Comparison of ENCODE assay signal across 18 cellular contexts in genomic region chr7:75887669-75888369, GRCh38. TPM values are rescaled to one million over a fixed set of nuclear protein-coding genes. Genes with fewer than 3 reads are reported as not detected.
DNase-seq lines count a peak whose midpoint lies in the region; ATAC-seq and TF ChIP-seq lines count a peak whose summit lies in the region.
"Had no signal": no experiment of that assay in that cellular context is flagged by ENCODE, and none has a peak within 500 bp of the region (broad histone marks: within the 10 kb centered on the region; RNA-seq: fewer than 3 reads in every experiment).

No MANE protein-coding gene starts in this region.

- intact Hi-C loops in heart left ventricle (cut with DNase I) (no loop called here), Right ventricle myocardium superior (cut with DNase I) (no loop called here), left ventricle myocardium superior (cut with micrococcal nuclease) (no loop called here)

- H3K4me3 Mint-ChIP-seq in neural crest cell, result peak overlapping the region; percentile 47
- H3K4me3 Mint-ChIP-seq: CD14-positive monocyte had no signal

- no peaks in the 10 kb centered on the region for H3K9me3 Mint-ChIP-seq in neural crest cell
- H3K9me3 Mint-ChIP-seq: CD14-positive monocyte had no signal

- peaks cover 12% of the 10 kb centered on the region for H3K4me1 Mint-ChIP-seq in neural crest cell

- TF ChIP-seq POLR2A in heart left ventricle (IDR thresholded peaks at IDR 0.05), result no peak
- TF ChIP-seq POLR2A in upper lobe of left lung (IDR thresholded peaks at IDR 0.05), result no peak

- no peak overlapping the region for H3K27ac Mint-ChIP-seq in neural crest cell (ENCODE audit: unreplicated experiment)

- H3K9me3 ChIP-seq in heart left ventricle (no peaks in the 10 kb centered on the region), upper lobe of left lung (no peaks in the 10 kb centered on the region)
- H3K9me3 ChIP-seq: A549, Caco-2 had no signal

- TF ChIP-seq EP300 in upper lobe of left lung (IDR thresholded peaks at IDR 0.05), result no peak

- no peaks in the 10 kb centered on the region for H3K27me3 Mint-ChIP-seq in neural crest cell (ENCODE audit: low read depth)

- H3K27ac ChIP-seq in heart left ventricle, result peak overlapping the region in 1 of 12 donors; percentile 51
- H3K27ac ChIP-seq in upper lobe of left lung, result peak overlapping the region in 3 of 4 donors; percentile 6 to 70 (median 45)
- H3K27ac ChIP-seq: A549, KMS-11 had no signal

- no peak overlapping the region for H3K4me3 ChIP-seq in heart left ventricle
- H3K4me3 ChIP-seq in upper lobe of left lung, result no peak overlapping the region
- H3K4me3 ChIP-seq: A549 had no signal

- H3K36me3 Mint-ChIP-seq in neural crest cell (ENCODE audit: low read depth), result peaks cover 8% of the 10 kb centered on the region

- WGBS in heart left ventricle, 4 donors, result 93 to 99% (median 93%) methylated on average over 12 to 13 of the region's 13 CpGs
- WGBS in upper lobe of left lung, 2 donors, result 87 to 92% methylated on average over 12 to 13 of the region's 13 CpGs

- ATAC-seq in heart left ventricle (peak in 3 of 4 donors; percentile 5 to 15 (median 6)), Right ventricle myocardium superior (ENCODE audit: poor library complexity) (no peak), left ventricle myocardium superior (peak; percentile 5), upper lobe of left lung (ENCODE audit: low FRiP score in 2 of 2) (no peak), GM21515 (IDR thresholded peaks at IDR 0.05; ENCODE audit: unreplicated experiment) (no peak)
- ATAC-seq: A549, HCT116 had no signal

- H3K36me3 ChIP-seq in heart left ventricle, result peaks cover 2 to 60% (median 51%) of the 10 kb centered on the region in 9 donors
- peaks cover 18 to 66% (median 43%) of the 10 kb centered on the region in 4 donors for H3K36me3 ChIP-seq in upper lobe of left lung

- DNase-seq in heart left ventricle (no peak), Right ventricle myocardium superior (no peak), left ventricle myocardium superior (no peak), neural crest cell (ENCODE audit: low read depth, low spot score) (no peak), upper lobe of left lung (peak in 1 of 2 donors; percentile 72), midbrain (lab: John Stamatoyannopoulos, UW) (no peak), NCI-H2107 (lab: John Stamatoyannopoulos, UW) (no peak)
- DNase-seq: Caco-2, NCI-H1105 treated with DMSO at 0.1 percent for 48 hours, NCI-H187 treated with DMSO at 0.1 percent for 48 hours, NCI-H510A, NCI-H82, SHP77 had no signal

- H3K4me1 ChIP-seq in heart left ventricle (peaks cover 0 to 6% (median 0%) of the 10 kb centered on the region in 12 donors), upper lobe of left lung (peaks cover 5 to 44% (median 15%) of the 10 kb centered on the region in 4 donors)
- H3K4me1 ChIP-seq: A549, Caco-2 had no signal

- TF ChIP-seq CTCF in heart left ventricle (IDR thresholded peaks at IDR 0.05), result no peak
- no peak for TF ChIP-seq CTCF in neural crest cell (conservative IDR thresholded peaks at IDR 0.05)
- no peak for TF ChIP-seq CTCF in upper lobe of left lung (IDR thresholded peaks at IDR 0.05)

- H3K27me3 ChIP-seq in heart left ventricle, result no peaks in the 10 kb centered on the region
- H3K27me3 ChIP-seq in upper lobe of left lung, result no peaks in the 10 kb centered on the region

RNA-seq across cellular contexts. Expression of gene RHBDD2, which starts 9.0 kb away (rescaled TPM):
- 10 to 100 TPM; 23.6 to 44.1 (median 32.5) TPM for total RNA-seq in heart left ventricle
- polyA plus RNA-seq in heart left ventricle, result 10 to 100 TPM; 27.6 to 43.4 TPM
- total RNA-seq in Right ventricle myocardium superior, result 16.3 TPM
- 17.9 TPM for total RNA-seq in left ventricle myocardium superior
- 80.2 and 80.5 TPM in 2 replicates for total RNA-seq in neural crest cell
- total RNA-seq in upper lobe of left lung, result 100 to 1,000 TPM in 2 of 6 donors, 10 to 100 TPM in 4; 35.6 to 132 (median 82.5) TPM

RNA-seq across cellular contexts. Expression of gene POR, which starts 27.1 kb away (rescaled TPM):
- total RNA-seq in heart left ventricle, result 100 to 1,000 TPM in 2 of 9 donors, 10 to 100 TPM in 7; 38.3 to 202 (median 80.0) TPM
- polyA plus RNA-seq in heart left ventricle, result 100 to 1,000 TPM in 1 of 2 donors, 10 to 100 TPM in 1; 69.5 to 169 TPM
- total RNA-seq in Right ventricle myocardium superior, result 54.7 TPM
- 45.7 TPM for total RNA-seq in left ventricle myocardium superior
- 123 and 126 TPM in 2 replicates for total RNA-seq in neural crest cell
- total RNA-seq in upper lobe of left lung, result 100 to 1,000 TPM; 107 to 257 (median 194) TPM

Comparison
In these comparisons a context has a peak if more than half of its experiments do, and no peak if none do; other contexts are left out.
1. ATAC-seq: peak in heart left ventricle (3 of 4) and left ventricle myocardium superior (single experiment); none in Right ventricle myocardium superior (single experiment), upper lobe of left lung (0 of 2) and GM21515 (single experiment).